Comparison of ENCODE assay signal across 25 cellular contexts in the genomic region with DNA sequence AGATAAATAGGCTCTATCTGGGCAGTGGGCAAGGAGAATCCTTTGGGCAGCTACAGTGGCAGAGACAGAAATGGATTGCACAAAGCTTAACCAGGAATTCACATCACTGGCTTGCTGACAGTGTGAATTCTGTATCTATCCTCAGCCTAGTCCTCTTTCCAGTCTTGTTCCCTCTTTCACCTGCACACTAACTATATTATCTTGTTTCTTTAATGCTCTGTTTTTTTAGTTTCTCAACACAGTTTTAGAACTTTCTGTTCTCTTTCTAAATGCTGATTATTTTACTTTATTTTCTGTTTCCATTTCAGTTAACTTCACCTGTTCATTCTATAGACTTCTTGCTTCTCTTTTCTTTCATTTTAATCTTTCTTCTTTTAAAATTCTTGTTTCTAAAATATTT.
"Had no signal": no experiment of that assay in that cellular context is flagged by ENCODE, and none has a peak within 500 bp of the region (broad histone marks: within the 10 kb centered on the region; RNA-seq: fewer than 3 reads in every experiment).

No MANE protein-coding gene starts in this region.

- H3K9ac ChIP-seq: KMS-11 had no signal

- H3K9me3 ChIP-seq: Peyer's patch, SJCRH30 had no signal

- H3K27me3 Mint-ChIP-seq: IgD-negative memory B cell had no signal

- H3K4me3 Mint-ChIP-seq: IgD-negative memory B cell had no signal

- H3K4me2 ChIP-seq: KMS-11, PC-9 had no signal

- H3K36me3 ChIP-seq: Peyer's patch, SJCRH30 had no signal

- H3K27me3 ChIP-seq: Peyer's patch, SJCRH30 had no signal

- H3K4me1 ChIP-seq: Peyer's patch, SJCRH30 had no signal

- DNase-seq: Kasumi-1; NCI-H1092; NCI-H1105 treated with DMSO at 0.1 percent for 48 hours; NCI-H1417 treated with DMSO at 0.1 percent for 48 hours; NCI-H146; NCI-H1694 treated with DMSO at 0.1 percent for 48 hours; NCI-H1930; NCI-H2107; NCI-H2227 treated with DMSO at 0.1 percent for 48 hours; NCI-H526 treated with DMSO at 0.1 percent for 48 hours; NCI-H774; NK-92 treated with Interleukin-12 subunit alpha and Interleukin-12 subunit beta, amount 100 ng/mL, for 24 hours; OCI-M1; PC-9; Peyer's patch; SHP77 treated with DMSO at 0.1 percent for 48 hours; SJCRH30; T-helper 1 cell had no signal

- FAIRE-seq: HTR-8/SVneo, K562 had no signal

- H2AFZ ChIP-seq: PC-9 had no signal

- H3K27ac ChIP-seq: HL-60, KMS-11, PC-9, Peyer's patch, SJCRH30 had no signal

- H3K36me3 Mint-ChIP-seq: IgD-negative memory B cell had no signal

- ATAC-seq: K562, Right ventricle myocardium inferior, SK-N-SH treated with all-trans-retinoic acid at 6 μM for 48 hours had no signal

- H3K4me3 ChIP-seq: K562, PC-9, Peyer's patch, SJCRH30 had no signal
